In genomic region chr18:77223221-77223639, GRCh38 we compare ENCODE assay signal across 20 cellular contexts. TPM values are rescaled to one million over a fixed set of nuclear protein-coding genes. Genes with fewer than 3 reads are reported as not detected.
A peak's percentile ranks its signal among the peaks of the same experiment; 100 is the strongest.
DNase-seq lines count a peak whose midpoint lies in the region; ATAC-seq and TF ChIP-seq lines count a peak whose summit lies in the region.
"Had no signal": no experiment of that assay in that cellular context is flagged by ENCODE, and none has a peak within 500 bp of the region (broad histone marks: within the 10 kb centered on the region; RNA-seq: fewer than 3 reads in every experiment).

No MANE protein-coding gene starts in this region.

- H2BK5ac ChIP-seq in mesenchymal stem cell (ENCODE audit: low read depth, low read length, poor library complexity, severe bottlenecking): no peak overlapping the region

- H3K4me3 ChIP-seq in mesenchymal stem cell (ENCODE audit: insufficient read depth in 1 of 2, low read depth in 1 of 2, low read length in 2 of 2): no peak overlapping the region
- no peak overlapping the region for H3K4me3 ChIP-seq in neural progenitor cell
- H3K4me3 ChIP-seq: colonic mucosa, gastroesophageal sphincter, MG63, stomach had no signal

- 75% methylated on average over 5 of the region's 5 CpGs for WGBS in mesenchymal stem cell

- H3K9me3 ChIP-seq in mesenchymal stem cell (ENCODE audit: control insufficient read depth, low read length) (no peaks in the 10 kb centered on the region), neural progenitor cell (ENCODE audit: low read depth) (no peaks in the 10 kb centered on the region)
- H3K9me3 ChIP-seq: colonic mucosa, gastroesophageal sphincter, MG63, stomach had no signal

- TF ChIP-seq CTCF in neural progenitor cell (IDR thresholded peaks at IDR 0.05): no peak

- peak overlapping the region; percentile 75 for H4K8ac ChIP-seq in mesenchymal stem cell (ENCODE audit: low read length)

- H3K4ac ChIP-seq in mesenchymal stem cell (ENCODE audit: low read depth in 1 of 2, low read length in 2 of 2): peak overlapping the region in 1 of 2 experiments; percentile 81

- peak overlapping the region; percentile 49 to 73 for H2BK12ac ChIP-seq in mesenchymal stem cell (ENCODE audit: low read length in 2 of 2)

- H2AFZ ChIP-seq in mesenchymal stem cell (ENCODE audit: low read depth, low read length) (no peak overlapping the region), neural progenitor cell (replicated peaks) (no peak overlapping the region)

- no peak for ATAC-seq in GM19023 (IDR thresholded peaks at IDR 0.05; ENCODE audit: unreplicated experiment)
- ATAC-seq: gastroesophageal sphincter; natural killer cell treated with Interleukin-12 subunit alpha and Interleukin-12 subunit beta and Interleukin-15 and Interleukin-18, amount 100 ng/mL, for 72 hours had no signal

- CTCF ChIA-PET in activated naive CD4-positive, alpha-beta T cell treated with anti-CD3 and anti-CD28 coated beads for 36 hours (lab: Charles Lee): interaction anchor here (1.1 kb wide), 1 partner anchor 11 kb away, joined by 4 read pairs; no protein-coding TSS in a partner anchor
- CTCF ChIA-PET in activated naive CD4-positive, alpha-beta T cell treated with anti-CD3 and anti-CD28 coated beads, Interleukin-2, amount 10 ng/mL, durations not matched to agents 7 days and 5 days (lab: Charles Lee): interaction anchor here (1.2 kb wide), 1 partner anchor 11 kb away, joined by 5 read pairs; no protein-coding TSS in a partner anchor

- no peaks in the 10 kb centered on the region for H3F3A ChIP-seq in neural progenitor cell (ENCODE audit: low read depth)

- H3K36me3 ChIP-seq in mesenchymal stem cell (ENCODE audit: control insufficient read depth in 1 of 2, insufficient read depth in 2 of 2, low read depth in 1 of 2, low read length in 2 of 2) (no peaks in the 10 kb centered on the region), neural progenitor cell (no peaks in the 10 kb centered on the region)
- H3K36me3 ChIP-seq: colonic mucosa, gastroesophageal sphincter, MG63, stomach had no signal

- no peak overlapping the region for H3K4me3 Mint-ChIP-seq in activated naive CD4-positive, alpha-beta T cell treated with anti-CD3 and anti-CD28 coated beads for 36 hours
- H3K4me3 Mint-ChIP-seq in activated naive CD4-positive, alpha-beta T cell treated with anti-CD3 and anti-CD28 coated beads, Interleukin-2, amount 10 ng/mL, durations not matched to agents 7 days and 5 days: no peak overlapping the region
- H3K4me3 Mint-ChIP-seq in activated T-cell treated with anti-CD3 and anti-CD28 coated beads, Interleukin-2, amount 50 U/mL, for 24 hours: peak overlapping the region; percentile 22
- no peak overlapping the region for H3K4me3 Mint-ChIP-seq in stimulated activated naive CD8-positive, alpha-beta T cell treated with anti-CD3 and anti-CD28 coated beads, Interleukin-15, Interleukin-2, amounts not matched to agents 100 ng/mL and 50 ng/mL, for 24 hours
- H3K4me3 Mint-ChIP-seq in neural progenitor cell: no peak overlapping the region
- H3K4me3 Mint-ChIP-seq: natural killer cell treated with Interleukin-12 subunit alpha and Interleukin-12 subunit beta and Interleukin-15 and Interleukin-18, amount 100 ng/mL, for 72 hours had no signal

- H3K4me1 ChIP-seq in mesenchymal stem cell (ENCODE audit: control insufficient read depth, insufficient read depth, low read depth, low read length) (no peaks in the 10 kb centered on the region), neural progenitor cell (no peaks in the 10 kb centered on the region)
- H3K4me1 ChIP-seq: colonic mucosa, gastroesophageal sphincter, stomach had no signal

- no peaks in the 10 kb centered on the region for H4K20me1 ChIP-seq in neural progenitor cell (ENCODE audit: low read depth)

- intact Hi-C loops in activated naive CD4-positive, alpha-beta T cell treated with anti-CD3 and anti-CD28 coated beads for 36 hours (cut with micrococcal nuclease): loop anchor here (1.0 to 10.0 kb wide), 6 partner anchors 14 to 432 kb away; partner anchors contain the start of gene GALR1

- H3K9me3 Mint-ChIP-seq in activated naive CD4-positive, alpha-beta T cell treated with anti-CD3 and anti-CD28 coated beads for 36 hours: peaks cover 2% of the 10 kb centered on the region
- no peaks in the 10 kb centered on the region for H3K9me3 Mint-ChIP-seq in activated naive CD4-positive, alpha-beta T cell treated with anti-CD3 and anti-CD28 coated beads, Interleukin-2, amount 10 ng/mL, durations not matched to agents 7 days and 5 days
- H3K9me3 Mint-ChIP-seq in activated T-cell treated with anti-CD3 and anti-CD28 coated beads, Interleukin-2, amount 50 U/mL, for 24 hours: no peaks in the 10 kb centered on the region
- H3K9me3 Mint-ChIP-seq in stimulated activated naive CD8-positive, alpha-beta T cell treated with anti-CD3 and anti-CD28 coated beads, Interleukin-15, Interleukin-2, amounts not matched to agents 100 ng/mL and 50 ng/mL, for 24 hours: no peaks in the 10 kb centered on the region
- H3K9me3 Mint-ChIP-seq in neural progenitor cell: no peaks in the 10 kb centered on the region
- H3K9me3 Mint-ChIP-seq: natural killer cell treated with Interleukin-12 subunit alpha and Interleukin-12 subunit beta and Interleukin-15 and Interleukin-18, amount 100 ng/mL, for 72 hours had no signal

- H2BK15ac ChIP-seq in mesenchymal stem cell (ENCODE audit: low read depth, poor library complexity, severe bottlenecking): peak overlapping the region; percentile 93

- peak; percentile 78 for DNase-seq in activated naive CD4-positive, alpha-beta T cell treated with anti-CD3 and anti-CD28 coated beads for 36 hours
- no peak for DNase-seq in activated naive CD4-positive, alpha-beta T cell treated with anti-CD3 and anti-CD28 coated beads, Interleukin-2, amount 10 ng/mL, durations not matched to agents 7 days and 5 days
- DNase-seq in activated T-cell treated with anti-CD3 and anti-CD28 coated beads, Interleukin-2, amount 50 U/mL, for 24 hours: peak; percentile 65
- no peak for DNase-seq in mesenchymal stem cell
- no peak for DNase-seq in neural progenitor cell (ENCODE audit: low spot score)
- DNase-seq in DMS114 treated with DMSO at 0.1 percent for 48 hours (lab: John Stamatoyannopoulos, UW; ENCODE audit: unreplicated experiment): no peak
- DNase-seq: AML-193, anterior cingulate cortex, colonic mucosa, GOT3, MG63, NCI-H82, stomach, T-helper 2 cell had no signal

- H3K9ac ChIP-seq in mesenchymal stem cell (ENCODE audit: low read length) (no peak overlapping the region), neural progenitor cell (no peak overlapping the region)

- H3K18ac ChIP-seq in mesenchymal stem cell (ENCODE audit: low read depth in 1 of 2, low read length in 2 of 2): peak overlapping the region; percentile 14 to 54

- H3K4me2 ChIP-seq in mesenchymal stem cell (ENCODE audit: low read length, poor library complexity, severe bottlenecking): no peak overlapping the region
- no peak overlapping the region for H3K4me2 ChIP-seq in neural progenitor cell

- no peak overlapping the region for H3K27ac ChIP-seq in mesenchymal stem cell (ENCODE audit: low read length, poor library complexity, severe bottlenecking)
- no peak overlapping the region for H3K27ac ChIP-seq in neural progenitor cell
- H3K27ac ChIP-seq: colonic mucosa, gastroesophageal sphincter, stomach had no signal

- peaks cover 1% of the 10 kb centered on the region for H3K27me3 Mint-ChIP-seq in activated naive CD4-positive, alpha-beta T cell treated with anti-CD3 and anti-CD28 coated beads for 36 hours (ENCODE audit: low read depth)
- peaks cover 15% of the 10 kb centered on the region for H3K27me3 Mint-ChIP-seq in activated naive CD4-positive, alpha-beta T cell treated with anti-CD3 and anti-CD28 coated beads, Interleukin-2, amount 10 ng/mL, durations not matched to agents 7 days and 5 days
- peaks cover 7% of the 10 kb centered on the region for H3K27me3 Mint-ChIP-seq in activated T-cell treated with anti-CD3 and anti-CD28 coated beads, Interleukin-2, amount 50 U/mL, for 24 hours
- H3K27me3 Mint-ChIP-seq in stimulated activated naive CD8-positive, alpha-beta T cell treated with anti-CD3 and anti-CD28 coated beads, Interleukin-15, Interleukin-2, amounts not matched to agents 100 ng/mL and 50 ng/mL, for 24 hours: peaks cover 9% of the 10 kb centered on the region
- H3K27me3 Mint-ChIP-seq in neural progenitor cell (ENCODE audit: insufficient read depth, low read depth): no peaks in the 10 kb centered on the region

- H3K79me2 ChIP-seq in neural progenitor cell (ENCODE audit: low read depth): no peaks in the 10 kb centered on the region

- H3K14ac ChIP-seq in mesenchymal stem cell (ENCODE audit: low read length in 2 of 2): no peak overlapping the region

- H3K4me1 Mint-ChIP-seq in activated naive CD4-positive, alpha-beta T cell treated with anti-CD3 and anti-CD28 coated beads for 36 hours (ENCODE audit: low read depth): peaks cover 15% of the 10 kb centered on the region
- H3K4me1 Mint-ChIP-seq in activated naive CD4-positive, alpha-beta T cell treated with anti-CD3 and anti-CD28 coated beads, Interleukin-2, amount 10 ng/mL, durations not matched to agents 7 days and 5 days: peaks cover 3% of the 10 kb centered on the region
- peaks cover 19% of the 10 kb centered on the region for H3K4me1 Mint-ChIP-seq in activated T-cell treated with anti-CD3 and anti-CD28 coated beads, Interleukin-2, amount 50 U/mL, for 24 hours (ENCODE audit: low read depth)
- peaks cover 23% of the 10 kb centered on the region for H3K4me1 Mint-ChIP-seq in stimulated activated naive CD8-positive, alpha-beta T cell treated with anti-CD3 and anti-CD28 coated beads, Interleukin-15, Interleukin-2, amounts not matched to agents 100 ng/mL and 50 ng/mL, for 24 hours (ENCODE audit: low read depth)
- H3K4me1 Mint-ChIP-seq in neural progenitor cell: no peaks in the 10 kb centered on the region

- H2BK120ac ChIP-seq in mesenchymal stem cell (ENCODE audit: low read depth, low read length): peak overlapping the region; percentile 42

- peak overlapping the region; percentile 72 for H3K27ac Mint-ChIP-seq in activated naive CD4-positive, alpha-beta T cell treated with anti-CD3 and anti-CD28 coated beads for 36 hours
- no peak overlapping the region for H3K27ac Mint-ChIP-seq in activated naive CD4-positive, alpha-beta T cell treated with anti-CD3 and anti-CD28 coated beads, Interleukin-2, amount 10 ng/mL, durations not matched to agents 7 days and 5 days
- H3K27ac Mint-ChIP-seq in activated T-cell treated with anti-CD3 and anti-CD28 coated beads, Interleukin-2, amount 50 U/mL, for 24 hours: peak overlapping the region; percentile 94
- H3K27ac Mint-ChIP-seq in stimulated activated naive CD8-positive, alpha-beta T cell treated with anti-CD3 and anti-CD28 coated beads, Interleukin-15, Interleukin-2, amounts not matched to agents 100 ng/mL and 50 ng/mL, for 24 hours: peak overlapping the region; percentile 84
- no peak overlapping the region for H3K27ac Mint-ChIP-seq in neural progenitor cell
- H3K27ac Mint-ChIP-seq: natural killer cell treated with Interleukin-12 subunit alpha and Interleukin-12 subunit beta and Interleukin-15 and Interleukin-18, amount 100 ng/mL, for 72 hours had no signal

- H3K27me3 ChIP-seq in mesenchymal stem cell (ENCODE audit: control insufficient read depth in 1 of 2, insufficient read depth in 1 of 2, low read length in 2 of 2) (no peaks in the 10 kb centered on the region), neural progenitor cell (no peaks in the 10 kb centered on the region)
- H3K27me3 ChIP-seq: colonic mucosa, MG63, stomach had no signal

- no peak overlapping the region for H3K23ac ChIP-seq in mesenchymal stem cell (ENCODE audit: low read length in 2 of 2)

- no peaks in the 10 kb centered on the region for H3K79me1 ChIP-seq in mesenchymal stem cell (replicated peaks; ENCODE audit: low read length, poor library complexity, severe bottlenecking)

- no peaks in the 10 kb centered on the region for H3K36me3 Mint-ChIP-seq in activated naive CD4-positive, alpha-beta T cell treated with anti-CD3 and anti-CD28 coated beads for 36 hours (ENCODE audit: low read depth)
- H3K36me3 Mint-ChIP-seq in activated naive CD4-positive, alpha-beta T cell treated with anti-CD3 and anti-CD28 coated beads, Interleukin-2, amount 10 ng/mL, durations not matched to agents 7 days and 5 days: no peaks in the 10 kb centered on the region
- no peaks in the 10 kb centered on the region for H3K36me3 Mint-ChIP-seq in activated T-cell treated with anti-CD3 and anti-CD28 coated beads, Interleukin-2, amount 50 U/mL, for 24 hours (ENCODE audit: low read depth)
- no peaks in the 10 kb centered on the region for H3K36me3 Mint-ChIP-seq in stimulated activated naive CD8-positive, alpha-beta T cell treated with anti-CD3 and anti-CD28 coated beads, Interleukin-15, Interleukin-2, amounts not matched to agents 100 ng/mL and 50 ng/mL, for 24 hours (ENCODE audit: low read depth)
- H3K36me3 Mint-ChIP-seq in neural progenitor cell: no peaks in the 10 kb centered on the region
- H3K36me3 Mint-ChIP-seq: natural killer cell treated with Interleukin-12 subunit alpha and Interleukin-12 subunit beta and Interleukin-15 and Interleukin-18, amount 100 ng/mL, for 72 hours had no signal

- H4K91ac ChIP-seq in mesenchymal stem cell (ENCODE audit: low read length): peak overlapping the region; percentile 43

- H2AK5ac ChIP-seq in mesenchymal stem cell (ENCODE audit: low read length, severe bottlenecking): no peak overlapping the region

RNA-seq across cellular contexts. Expression of gene GALR1, which starts 26.4 kb away (rescaled TPM):
- not detected for total RNA-seq in activated naive CD4-positive, alpha-beta T cell treated with anti-CD3 and anti-CD28 coated beads for 36 hours
- polyA plus RNA-seq in mesenchymal stem cell (2013, experiment 1 of 2): not detected
- not detected for polyA plus RNA-seq in mesenchymal stem cell (2013, experiment 2 of 2)
- not detected in 2 replicates for total RNA-seq in neural progenitor cell (ENCODE audit: low replicate concordance)
- total RNA-seq: activated CD8-positive, alpha-beta memory T cell treated with anti-CD3 and anti-CD28 coated beads for 36 hours; lung microvascular endothelial cell; natural killer cell treated with Interleukin-12 subunit alpha and Interleukin-12 subunit beta and Interleukin-15 and Interleukin-18, amount 100 ng/mL, for 72 hours had no signal

Comparison
In these comparisons a context has a peak if more than half of its experiments do, and no peak if none do; other contexts are left out.
1. DNase-seq: peak in activated naive CD4-positive, alpha-beta T cell treated with anti-CD3 and anti-CD28 coated beads for 36 hours (single experiment) and activated T-cell treated with anti-CD3 and anti-CD28 coated beads, Interleukin-2, amount 50 U/mL, for 24 hours (single experiment); none in activated naive CD4-positive, alpha-beta T cell treated with anti-CD3 and anti-CD28 coated beads, Interleukin-2, amount 10 ng/mL, durations not matched to agents 7 days and 5 days (single experiment), mesenchymal stem cell (single experiment), neural progenitor cell (single experiment) and DMS114 treated with DMSO at 0.1 percent for 48 hours (single experiment).
2. H3K27ac Mint-ChIP-seq: peak in activated naive CD4-positive, alpha-beta T cell treated with anti-CD3 and anti-CD28 coated beads for 36 hours (single experiment), activated T-cell treated with anti-CD3 and anti-CD28 coated beads, Interleukin-2, amount 50 U/mL, for 24 hours (single experiment) and stimulated activated naive CD8-positive, alpha-beta T cell treated with anti-CD3 and anti-CD28 coated beads, Interleukin-15, Interleukin-2, amounts not matched to agents 100 ng/mL and 50 ng/mL, for 24 hours (single experiment); none in activated naive CD4-positive, alpha-beta T cell treated with anti-CD3 and anti-CD28 coated beads, Interleukin-2, amount 10 ng/mL, durations not matched to agents 7 days and 5 days (single experiment) and neural progenitor cell (single experiment).